Comparison of ENCODE assay signal across 9 cellular contexts in genomic region chr19:18109731-18110671, GRCh38. TPM values are rescaled to one million over a fixed set of nuclear protein-coding genes. Genes with fewer than 3 reads are reported as not detected.
DNase-seq lines count a peak whose midpoint lies in the region; ATAC-seq and TF ChIP-seq lines count a peak whose summit lies in the region.
"Had no signal": no experiment of that assay in that cellular context is flagged by ENCODE, and none has a peak within 500 bp of the region (broad histone marks: within the 10 kb centered on the region; RNA-seq: fewer than 3 reads in every experiment).

No MANE protein-coding gene starts in this region.

- peak overlapping the region; percentile 78 to 97 (median 91) for H3K27ac ChIP-seq in body of pancreas
- H3K27ac ChIP-seq: epithelial cell of prostate had no signal

- H3K27me3 ChIP-seq in body of pancreas = no peaks in the 10 kb centered on the region

- TF ChIP-seq POLR2A in body of pancreas (IDR thresholded peaks at IDR 0.05) = peak; percentile 42 to 59 (median 58)

- peak overlapping the region; percentile 44 to 77 for H3K4me3 ChIP-seq in body of pancreas

- TF ChIP-seq CTCF in body of pancreas (IDR thresholded peaks at IDR 0.05) = no peak

- WGBS in body of pancreas, 2 donors = 0 to 1% methylated on average over 29 to 77 of the region's 97 CpGs

- no peaks in the 10 kb centered on the region for H3K9me3 ChIP-seq in body of pancreas

- peak; percentile 66 for DNase-seq in NCI-H82 (lab: John Stamatoyannopoulos, UW)
- DNase-seq in NCI-H82 treated with DMSO at 0.1 percent for 48 hours (lab: John Stamatoyannopoulos, UW; ENCODE audit: unreplicated experiment) = no peak
- peak; percentile 54 for DNase-seq in RPMI8226
- DNase-seq in body of pancreas = peak; percentile 62 to 75 (median 70)
- peak; percentile 63 for DNase-seq in islet precursor cell
- DNase-seq in stimulated activated CD4-positive, alpha-beta T cell treated with anti-CD3 and anti-CD28 coated beads, Interleukin-15, amount 100 ng/mL, for 1 hour (ENCODE audit: low read depth in 1 of 2, low spot score in 1 of 2) = peak; percentile 11 to 42
- DNase-seq in NCI-H187 treated with DMSO at 0.1 percent for 48 hours (lab: John Stamatoyannopoulos, UW) = no peak

- peaks cover 51% of the 10 kb centered on the region for H3K4me1 ChIP-seq in body of pancreas

- H3K36me3 ChIP-seq in body of pancreas (replicated peaks in 1 of 2; ENCODE audit: insufficient read depth in 1 of 2, low read depth in 2 of 2) = no peaks in the 10 kb centered on the region

- intact Hi-C loops in body of pancreas (cut with DNase I) = no loop called here

- ATAC-seq in body of pancreas (peak; percentile 57), HG03139 (IDR thresholded peaks at IDR 0.05; ENCODE audit: unreplicated experiment) (no peak)

RNA-seq across cellular contexts. Expression of gene MAST3, which starts 12.4 kb away (rescaled TPM):
- total RNA-seq in body of pancreas = 10 to 100 TPM; 17.6 to 35.3 TPM

RNA-seq across cellular contexts. Expression of gene IL12RB1, which starts 23.3 kb away (rescaled TPM):
- total RNA-seq in body of pancreas = 1 to 10 TPM in 1 of 2 donors, not detected in 1; 1.0 TPM

RNA-seq across cellular contexts. Expression of gene PIK3R2, which starts 43.0 kb away (rescaled TPM):
- 10 to 100 TPM; 18.9 to 21.8 TPM for total RNA-seq in body of pancreas

Comparison
In these comparisons a context has a peak if more than half of its experiments do, and no peak if none do; other contexts are left out.
1. DNase-seq: peak in NCI-H82 (single experiment), RPMI8226 (single experiment), body of pancreas (4 of 4), islet precursor cell (single experiment) and stimulated activated CD4-positive, alpha-beta T cell treated with anti-CD3 and anti-CD28 coated beads, Interleukin-15, amount 100 ng/mL, for 1 hour (2 of 2); none in NCI-H82 treated with DMSO at 0.1 percent for 48 hours (single experiment) and NCI-H187 treated with DMSO at 0.1 percent for 48 hours (single experiment).